8 cellular contexts compared by ENCODE assay signal in genomic region chr16:56681939-56682702, GRCh38. TPM values are rescaled to one million over a fixed set of nuclear protein-coding genes. Genes with fewer than 3 reads are reported as not detected.
DNase-seq lines count a peak whose midpoint lies in the region; ATAC-seq and TF ChIP-seq lines count a peak whose summit lies in the region.

TSS of gene MT1X (plus strand) at chr16:56682470. CDS start at chr16:56682541, 71 bp downstream.

- intact Hi-C loops in ovary (cut with DNase I), result loop anchor here in 2 of 4 donors (1.0 to 10.0 kb wide), 2 partner anchors 74 to 97 kb away; partner anchors contain the start of genes MT2A (in 1 of the 2) and MT3 (in 1 of the 2)
- intact Hi-C loops in thyroid gland (cut with DNase I), result no loop called here

- no peaks in the 10 kb centered on the region for H3K9me3 ChIP-seq in ovary
- no peaks in the 10 kb centered on the region for H3K9me3 ChIP-seq in thyroid gland

- H3K4me1 Mint-ChIP-seq in HFFc6 (ENCODE audit: low read depth) (peaks cover 27% of the 10 kb centered on the region), glutamatergic neuron (ENCODE audit: low read depth, unreplicated experiment) (peaks cover 7% of the 10 kb centered on the region)

- H3K27ac Mint-ChIP-seq in HFFc6 (peak within 1 kb of the TSS; percentile 87), glutamatergic neuron (ENCODE audit: unreplicated experiment) (peak within 1 kb of the TSS; percentile 81)
- H3K27ac Mint-ChIP-seq in activated naive CD4-positive, alpha-beta T cell treated with anti-CD3 and anti-CD28 coated beads, Interleukin-2, amount 50 U/mL, for 72 hours, result peak within 1 kb of the TSS; percentile 51 to 96

- 1 to 2% (median 1%) methylated on average over 33 to 49 of the region's 49 CpGs for WGBS in ovary, 3 donors
- WGBS in thyroid gland, 2 donors, result 0 to 3% methylated on average over 20 of the region's 49 CpGs

- H3K4me3 ChIP-seq in GM08714 (ENCODE audit: low read length) (peak within 1 kb of the TSS; percentile 70; the same call in 1 of the 2 replicates), ovary (peak within 1 kb of the TSS; percentile 35), thyroid gland (replicated peaks in 1 of 3) (peak within 1 kb of the TSS; percentile 84 to 98 (median 96))

- peak; percentile 77 for DNase-seq in HFFc6
- peak; percentile 87 for DNase-seq in NAMALWA (ENCODE audit: low spot score)
- DNase-seq in SKM-1 (lab: John Stamatoyannopoulos, UW; ENCODE audit: unreplicated experiment), result peak; percentile 83
- peak; percentile 81 to 91 for DNase-seq in activated naive CD4-positive, alpha-beta T cell treated with anti-CD3 and anti-CD28 coated beads, Interleukin-2, amount 50 U/mL, for 72 hours (ENCODE audit: low spot score in 2 of 2)
- DNase-seq in glutamatergic neuron, result peak; percentile 83
- peak; percentile 89 to 99 (median 91) for DNase-seq in ovary
- peak; percentile 97 to 98 for DNase-seq in thyroid gland

- H3K27ac ChIP-seq in ovary, result peak within 1 kb of the TSS in 1 of 2 donors; percentile 37
- H3K27ac ChIP-seq in thyroid gland, result peak within 1 kb of the TSS; percentile 89 to 94 (median 92)

- H3K36me3 ChIP-seq in ovary (no peaks in the 10 kb centered on the region), thyroid gland (peaks cover 0 to 13% of the 10 kb centered on the region in 2 donors)

- TF ChIP-seq POLR2A in ovary (IDR thresholded peaks at IDR 0.05) (peak; percentile 90), thyroid gland (IDR thresholded peaks at IDR 0.05) (peak; percentile 98 to 100)

- ATAC-seq in activated naive CD4-positive, alpha-beta T cell treated with anti-CD3 and anti-CD28 coated beads, Interleukin-2, amount 50 U/mL, for 72 hours, result peak; percentile 97

- H3K27me3 Mint-ChIP-seq in HFFc6 (ENCODE audit: insufficient read depth) (peaks cover 6% of the 10 kb centered on the region), glutamatergic neuron (ENCODE audit: unreplicated experiment) (peaks cover 1% of the 10 kb centered on the region)

- peak; percentile 97 for TF ChIP-seq EP300 in ovary (IDR thresholded peaks at IDR 0.05)

- H3K9me3 Mint-ChIP-seq in HFFc6 (peaks cover 12% of the 10 kb centered on the region), glutamatergic neuron (ENCODE audit: unreplicated experiment) (peaks cover 1% of the 10 kb centered on the region)
- H3K9me3 Mint-ChIP-seq in activated naive CD4-positive, alpha-beta T cell treated with anti-CD3 and anti-CD28 coated beads, Interleukin-2, amount 50 U/mL, for 72 hours, result no peaks in the 10 kb centered on the region

- H3K36me3 Mint-ChIP-seq in HFFc6 (ENCODE audit: low read depth) (peaks cover 7% of the 10 kb centered on the region), glutamatergic neuron (ENCODE audit: unreplicated experiment) (peaks cover 5% of the 10 kb centered on the region)
- peaks cover 0 to 5% of the 10 kb centered on the region in 2 donors for H3K36me3 Mint-ChIP-seq in activated naive CD4-positive, alpha-beta T cell treated with anti-CD3 and anti-CD28 coated beads, Interleukin-2, amount 50 U/mL, for 72 hours

- TF ChIP-seq CTCF in HFFc6 (IDR thresholded peaks at IDR 0.05) (no peak), glutamatergic neuron (IDR thresholded peaks at IDR 0.05; ENCODE audit: partially characterized antibody, unreplicated experiment) (no peak), ovary (IDR thresholded peaks at IDR 0.05) (no peak), thyroid gland (IDR thresholded peaks at IDR 0.05) (peak in 1 of 6 experiments; percentile 7)

- H3K27me3 ChIP-seq in ovary (no peaks in the 10 kb centered on the region), thyroid gland (no peaks in the 10 kb centered on the region)

- peaks cover 14% of the 10 kb centered on the region for H3K4me1 ChIP-seq in ovary (ENCODE audit: insufficient read depth)
- peaks cover 27 to 31% of the 10 kb centered on the region in 2 donors for H3K4me1 ChIP-seq in thyroid gland

- H3K4me3 Mint-ChIP-seq in HFFc6, result peak within 1 kb of the TSS; percentile 93
- H3K4me3 Mint-ChIP-seq in glutamatergic neuron (ENCODE audit: unreplicated experiment), result peak within 1 kb of the TSS; percentile 92

RNA-seq across cellular contexts. Expression of gene MT1X, which starts in this region (rescaled TPM):
- 10 to 100 TPM; 28.0 to 38.7 (median 33.3) TPM for total RNA-seq in HFFc6 (2021; fragmentation: NEBNext Ultra II Directional; extraction: Animal tissue kit (Norgen Biotek cat#: 25700))
- 10 to 100 TPM; 13.3 to 28.3 TPM for total RNA-seq in activated naive CD4-positive, alpha-beta T cell treated with anti-CD3 and anti-CD28 coated beads, Interleukin-2, amount 50 U/mL, for 72 hours
- total RNA-seq in glutamatergic neuron (ENCODE audit: unreplicated experiment), result 9.5 TPM
- total RNA-seq in ovary, result 1,000 to 10,000 TPM in 1 of 7 donors, 100 to 1,000 TPM in 3, 10 to 100 TPM in 3; 30.0 to 1,106 (median 141) TPM
- 100 to 1,000 TPM in 1 of 2 donors, 10 to 100 TPM in 1; 10.0 to 185 TPM for polyA plus RNA-seq in ovary
- 1,000 to 10,000 TPM in 1 of 4 donors, 100 to 1,000 TPM in 3; 314 to 2,825 (median 445) TPM for total RNA-seq in thyroid gland

Comparison
In these comparisons a context has a peak if more than half of its experiments do, and no peak if none do; other contexts are left out.
1. H3K4me3 ChIP-seq: peak in every context shown above with its lines; median percentile 96 in thyroid gland; 70 in GM08714; 35 in ovary.